In the genomic region with DNA sequence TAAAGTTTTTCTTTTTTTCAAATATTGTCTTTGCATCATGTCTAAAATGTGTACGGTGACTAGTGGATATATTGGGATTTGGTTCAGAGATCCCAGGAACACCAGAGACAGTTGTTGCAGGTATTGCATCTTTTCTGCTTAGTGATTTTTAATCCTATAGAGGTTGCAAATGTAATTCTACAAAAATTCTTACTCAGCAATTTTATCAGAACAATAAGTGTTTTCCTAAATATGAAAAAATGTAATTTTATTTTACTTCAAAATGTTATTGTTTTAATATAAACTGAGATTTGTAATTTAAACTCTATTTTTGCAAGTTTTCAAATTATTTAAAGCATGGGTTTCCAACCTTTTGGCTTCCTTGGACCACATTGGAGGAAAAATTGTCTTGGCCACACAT, we compare ENCODE assay signal across 7 cellular contexts. TPM values are rescaled to one million over a fixed set of nuclear protein-coding genes. Genes with fewer than 3 reads are reported as not detected.
"Had no signal": no experiment of that assay in that cellular context is flagged by ENCODE, and none has a peak within 500 bp of the region (broad histone marks: within the 10 kb centered on the region; RNA-seq: fewer than 3 reads in every experiment).

No MANE protein-coding gene starts in this region.

- H3K4me2 ChIP-seq: KMS-11 had no signal

- DNase-seq: IMR-90, KBM-7, KG1 had no signal

- H3K9ac ChIP-seq: KMS-11 had no signal

- FAIRE-seq: HepG2, HTR-8/SVneo had no signal

- ATAC-seq: HepG2 had no signal

- H3K27ac ChIP-seq: HL-60, KMS-11 had no signal

RNA-seq across cellular contexts. Expression of gene ZNF718, which starts 8.2 kb away (rescaled TPM):
- total RNA-seq: HepG2 had no signal
- polyA plus RNA-seq: HepG2 had no signal
